Comparison of ENCODE assay signal across 16 cellular contexts in genomic region chr1:214289574-214290272, GRCh38. TPM values are rescaled to one million over a fixed set of nuclear protein-coding genes. Genes with fewer than 3 reads are reported as not detected.
A peak's percentile ranks its signal among the peaks of the same experiment; 100 is the strongest.
DNase-seq lines count a peak whose midpoint lies in the region; ATAC-seq and TF ChIP-seq lines count a peak whose summit lies in the region.
"Had no signal": no experiment of that assay in that cellular context is flagged by ENCODE, and none has a peak within 500 bp of the region (broad histone marks: within the 10 kb centered on the region; RNA-seq: fewer than 3 reads in every experiment).

No MANE protein-coding gene starts in this region.

- H3K56ac ChIP-seq in IMR-90 (ENCODE audit: extremely low read depth, insufficient read depth, low read length): no peak overlapping the region

- BruUV-seq in IMR-90 (replicated peaks; lab: Mats Ljungman, UMichigan): no TSS peak

- no peak overlapping the region for H4K91ac ChIP-seq in IMR-90 (ENCODE audit: insufficient read depth, low read depth, low read length)

- H3K9me3 ChIP-seq in ES-I3 (ENCODE audit: control insufficient read depth, insufficient read depth, low read length): no peaks in the 10 kb centered on the region
- no peaks in the 10 kb centered on the region for H3K9me3 ChIP-seq in IMR-90 (ENCODE audit: control insufficient read depth, insufficient read depth, low read length)
- no peaks in the 10 kb centered on the region for H3K9me3 ChIP-seq in neural progenitor cell (ENCODE audit: low read depth)
- H3K9me3 ChIP-seq in WERI-Rb-1 (ENCODE audit: severe bottlenecking): no peaks in the 10 kb centered on the region
- H3K9me3 ChIP-seq: BE2C, suprapubic skin had no signal

- H3K4me3 Mint-ChIP-seq in endothelial cell (ENCODE audit: unreplicated experiment) (peak overlapping the region; percentile 8), neural progenitor cell (peak overlapping the region; percentile 13)
- H3K4me3 Mint-ChIP-seq: naive B cell had no signal

- H3K4me1 Mint-ChIP-seq in endothelial cell (ENCODE audit: unreplicated experiment): peaks cover 47% of the 10 kb centered on the region
- H3K4me1 Mint-ChIP-seq in neural progenitor cell: peaks cover 37% of the 10 kb centered on the region

- CTCF ChIA-PET in IMR-90 (lab: Yijun Ruan, JAX): no interaction called here

- dilution Hi-C loops in IMR-90 (cut with HindIII; ENCODE audit: low sequenced_read_pairs, unreplicated experiment): no loop called here

- TF ChIP-seq CTCF in IMR-90 (conservative IDR thresholded peaks at IDR 0.05; ENCODE audit: low read depth, low read length) (no peak), endothelial cell (IDR thresholded peaks at IDR 0.05; ENCODE audit: unreplicated experiment) (no peak), neural progenitor cell (IDR thresholded peaks at IDR 0.05) (no peak), coronary artery (IDR thresholded peaks at IDR 0.05) (no peak), WERI-Rb-1 (IDR thresholded peaks at IDR 0.05; ENCODE audit: low read depth, low read length) (no peak)

- in situ Hi-C loops in IMR-90 (cut with MboI; ENCODE audit: low sequenced_read_pairs): no loop called here

- H3K18ac ChIP-seq in IMR-90 (ENCODE audit: low read depth, low read length): no peak overlapping the region

- H3K9ac ChIP-seq in ES-I3 (ENCODE audit: low read depth, low read length) (peak overlapping the region; percentile 17; the same call in 1 of the 2 replicates), IMR-90 (ENCODE audit: low read depth, low read length) (no peak overlapping the region), neural progenitor cell (no peak overlapping the region)

- H3K27ac ChIP-seq in IMR-90 (ENCODE audit: insufficient read depth, low read length) (no peak overlapping the region), neural progenitor cell (no peak overlapping the region), coronary artery (no peak overlapping the region), WERI-Rb-1 (no peak overlapping the region)
- H3K27ac ChIP-seq: suprapubic skin had no signal

- H3K27ac Mint-ChIP-seq in endothelial cell (ENCODE audit: unreplicated experiment) (peak overlapping the region; percentile 76), neural progenitor cell (peak overlapping the region; percentile 17)

- peaks cover 2% of the 10 kb centered on the region for H3K27me3 Mint-ChIP-seq in endothelial cell (ENCODE audit: unreplicated experiment)
- H3K27me3 Mint-ChIP-seq in neural progenitor cell (ENCODE audit: insufficient read depth, low read depth): peaks cover 2% of the 10 kb centered on the region
- H3K27me3 Mint-ChIP-seq: naive B cell had no signal

- no peaks in the 10 kb centered on the region; the same call in 1 of the 2 replicates for H3K9me1 ChIP-seq in IMR-90 (ENCODE audit: insufficient read depth, low read length)

- no peak overlapping the region for H4K5ac ChIP-seq in IMR-90 (ENCODE audit: low read depth, low read length)

- no peak overlapping the region for H2AK9ac ChIP-seq in IMR-90 (replicated peaks; ENCODE audit: low read depth, low read length, poor library complexity)

- H3K79me1 ChIP-seq in IMR-90 (ENCODE audit: low read depth in 1 of 2, low read length in 2 of 2): peaks cover 24 to 32% of the 10 kb centered on the region in 2 experiments

- H3K4me1 ChIP-seq in ES-I3 (ENCODE audit: insufficient read depth, low read length): peaks cover 36% of the 10 kb centered on the region
- peaks cover 5% of the 10 kb centered on the region; the same call in 1 of the 2 replicates for H3K4me1 ChIP-seq in IMR-90 (ENCODE audit: control insufficient read depth, insufficient read depth, low read length)
- H3K4me1 ChIP-seq in neural progenitor cell: peaks cover 11% of the 10 kb centered on the region
- H3K4me1 ChIP-seq: BE2C, suprapubic skin had no signal

- no peaks in the 10 kb centered on the region for H4K20me1 ChIP-seq in IMR-90 (ENCODE audit: insufficient read depth, low read length)
- H4K20me1 ChIP-seq in neural progenitor cell (ENCODE audit: low read depth): peaks cover 6% of the 10 kb centered on the region

- H2AK5ac ChIP-seq in IMR-90 (ENCODE audit: low read depth, low read length): 0 out of 2 replicates have a peak overlapping the region, but pooled peaks have one; percentile 23

- no peak for TF ChIP-seq POLR2A in IMR-90 (IDR thresholded peaks at IDR 0.05; ENCODE audit: low read depth, low read length)

- H3K23ac ChIP-seq in IMR-90 (ENCODE audit: low read depth, low read length): no peak overlapping the region

- DNase-seq in IMR-90 (no peak), endothelial cell (ENCODE audit: low spot score) (no peak), neural progenitor cell (ENCODE audit: low spot score) (no peak), coronary artery (ENCODE audit: low spot score) (no peak), DMS153 treated with DMSO at 0.1 percent for 48 hours (lab: John Stamatoyannopoulos, UW; ENCODE audit: unreplicated experiment) (no peak), WERI-Rb-1 (no peak)
- DNase-seq: activated effector memory CD4-positive, alpha-beta T cell treated with anti-CD3 and anti-CD28 coated beads, Interleukin-2, amount 50 U/mL, for 16 hours; amniotic stem cell; BE2C; naive B cell; SHP77; stimulated activated CD4-positive, alpha-beta T cell treated with anti-CD3 and anti-CD28 coated beads, Interleukin-4, amount 100 ng/mL, for 24 hours; T-helper 2 cell had no signal

- H2BK5ac ChIP-seq in IMR-90 (ENCODE audit: low read depth, low read length, poor library complexity, severe bottlenecking): no peak overlapping the region

- no peak overlapping the region for H3K14ac ChIP-seq in IMR-90 (replicated peaks; ENCODE audit: low read depth, low read length)

- H2BK120ac ChIP-seq in IMR-90 (ENCODE audit: low read depth, low read length): no peak overlapping the region

- H3K4ac ChIP-seq in IMR-90 (ENCODE audit: low read depth, low read length): no peak overlapping the region

- H3K4me3 ChIP-seq in IMR-90 (ENCODE audit: insufficient read depth, low read depth, low read length) (no peak overlapping the region), neural progenitor cell (no peak overlapping the region), coronary artery (no peak overlapping the region), WERI-Rb-1 (ENCODE audit: low read depth, low read length) (no peak overlapping the region)
- H3K4me3 ChIP-seq: lung, suprapubic skin had no signal

- H2AFZ ChIP-seq in IMR-90 (replicated peaks; ENCODE audit: low read length, poor library complexity) (no peak overlapping the region), neural progenitor cell (replicated peaks) (no peak overlapping the region)

- no peak overlapping the region for H2BK15ac ChIP-seq in IMR-90 (ENCODE audit: low read depth, low read length)

- no peak overlapping the region for H2BK20ac ChIP-seq in IMR-90 (ENCODE audit: low read depth, low read length)

- intact Hi-C loops in IMR-90 (cut with micrococcal nuclease): no loop called here

- H3F3A ChIP-seq in neural progenitor cell (ENCODE audit: low read depth): no peaks in the 10 kb centered on the region

- H3K36me3 Mint-ChIP-seq in endothelial cell (ENCODE audit: low read depth, unreplicated experiment) (peaks cover 7% of the 10 kb centered on the region), neural progenitor cell (no peaks in the 10 kb centered on the region)
- H3K36me3 Mint-ChIP-seq: naive B cell had no signal

- no peak overlapping the region for H4K8ac ChIP-seq in IMR-90 (ENCODE audit: low read depth in 2 of 2, low read length in 2 of 2)

- no CpG with 5 or more reads among the region's 7 CpGs for WGBS in IMR-90 (ENCODE audit: extremely low coverage in 2 of 2, insufficient read length in 1 of 2), 2 experiments

- no peak for ATAC-seq in IMR-90 (ENCODE audit: low read depth)

- H3K36me3 ChIP-seq in ES-I3 (ENCODE audit: insufficient read depth, low read length) (no peaks in the 10 kb centered on the region), IMR-90 (ENCODE audit: control insufficient read depth, insufficient read depth, low read length) (no peaks in the 10 kb centered on the region), neural progenitor cell (no peaks in the 10 kb centered on the region), WERI-Rb-1 (peaks cover 7% of the 10 kb centered on the region)
- H3K36me3 ChIP-seq: BE2C, suprapubic skin had no signal

- no peak overlapping the region for H3K4me2 ChIP-seq in IMR-90 (ENCODE audit: low read depth, low read length)
- H3K4me2 ChIP-seq in neural progenitor cell: peak overlapping the region; percentile 29

- H3K27me3 ChIP-seq in IMR-90 (ENCODE audit: control insufficient read depth, insufficient read depth, low read length): no peaks in the 10 kb centered on the region
- H3K27me3 ChIP-seq in neural progenitor cell: peaks cover 25% of the 10 kb centered on the region
- H3K27me3 ChIP-seq in WERI-Rb-1 (ENCODE audit: insufficient read depth, low read depth, severe bottlenecking): no peaks in the 10 kb centered on the region
- H3K27me3 ChIP-seq: BE2C, suprapubic skin had no signal

- H3K79me2 ChIP-seq in neural progenitor cell (ENCODE audit: low read depth): no peaks in the 10 kb centered on the region

- TF ChIP-seq RAD21 in IMR-90 (IDR thresholded peaks at IDR 0.05; ENCODE audit: low read length): no peak

- H3K9me3 Mint-ChIP-seq in endothelial cell (ENCODE audit: unreplicated experiment) (no peaks in the 10 kb centered on the region), neural progenitor cell (no peaks in the 10 kb centered on the region)
- H3K9me3 Mint-ChIP-seq: naive B cell had no signal

- POLR2A ChIA-PET in IMR-90 (lab: Charles Lee; ENCODE audit: unreplicated experiment): no interaction called here

TF ChIP-seq in IMR-90, 13 proteins besides CTCF, POLR2A, EP300 and RAD21:
- TF ChIP-seq NFE2L2 (IDR thresholded peaks at IDR 0.05; ENCODE audit: low read depth, low read length): no peak
- no peak for TF ChIP-seq CHD1 (IDR thresholded peaks at IDR 0.05; ENCODE audit: low read depth, low read length)
- no peak for TF ChIP-seq SMC3 (IDR thresholded peaks at IDR 0.05; ENCODE audit: low read depth, low read length)
- TF ChIP-seq RCOR1 (IDR thresholded peaks at IDR 0.05; ENCODE audit: insufficient replicate concordance, low read length): no peak

RNA-seq across cellular contexts. Expression of gene SMYD2, which starts 8.8 kb away (rescaled TPM):
- total RNA-seq in IMR-90 (2012; rRNA removed) (45.8 and 61.7 TPM in 2 replicates), endothelial cell (ENCODE audit: unreplicated experiment) (44.1 TPM), neural progenitor cell (ENCODE audit: low replicate concordance) (18.9 and 20.5 TPM in 2 replicates)
- polyA plus RNA-seq in IMR-90 (2012; rRNA removed): 27.6 and 32.7 TPM in 2 replicates
- polyA plus RNA-seq in IMR-90 (2012; cell fraction: cytosol; rRNA removed): 9.0 and 13.6 TPM in 2 replicates
- 10.1 and 41.2 TPM in 2 replicates for polyA plus RNA-seq in IMR-90 (2012; cell fraction: nucleus; rRNA removed; ENCODE audit: low replicate concordance)
